ENCODE assay signal across 9 cellular contexts in the genomic region with DNA sequence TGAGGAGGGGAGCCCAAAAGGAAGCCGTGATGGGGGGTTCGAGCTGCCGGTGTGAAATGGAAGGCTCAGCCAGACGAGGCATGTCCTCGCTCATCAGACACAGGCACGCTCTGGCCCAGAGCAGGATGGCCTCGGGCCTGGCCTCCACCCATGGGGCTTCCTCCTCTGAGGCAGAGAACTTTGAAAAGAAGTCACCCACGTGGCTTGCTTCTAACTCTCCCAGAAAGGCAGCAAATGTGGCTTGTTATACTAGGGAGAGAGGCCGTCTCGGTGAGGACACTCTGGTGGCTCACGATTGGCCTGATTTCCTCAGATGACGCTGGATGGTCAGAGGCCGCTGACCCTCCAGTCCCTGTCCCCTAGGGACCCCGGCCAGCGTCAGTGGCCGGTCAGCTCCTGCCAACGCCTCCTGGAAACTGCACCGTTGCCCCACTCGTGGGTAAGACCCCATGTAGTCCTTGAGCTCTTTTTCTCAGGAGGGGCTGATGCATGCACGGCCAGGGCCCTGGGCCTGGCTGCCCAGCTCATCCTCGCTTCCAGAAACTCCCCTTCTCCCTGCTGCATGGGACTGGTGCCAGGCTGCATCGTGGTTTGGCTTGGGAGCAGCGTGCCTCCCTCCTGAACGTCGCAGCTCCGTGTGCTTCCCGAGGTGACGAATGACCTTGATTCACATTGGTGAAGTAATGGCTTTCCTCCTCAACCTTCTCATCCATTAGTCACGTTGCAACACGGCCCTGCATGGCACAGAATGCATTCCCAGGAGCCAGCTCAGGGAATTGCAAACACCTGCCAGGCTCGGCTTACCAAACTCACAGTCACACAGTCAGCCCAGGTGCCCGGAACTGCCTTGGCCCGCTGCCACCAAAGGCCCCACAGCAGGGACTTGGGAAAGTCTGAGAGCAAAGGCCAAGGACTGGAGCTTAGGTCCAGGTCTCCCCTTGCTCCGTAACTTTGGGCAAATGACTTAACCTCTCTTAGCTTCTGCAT. TPM values are rescaled to one million over a fixed set of nuclear protein-coding genes. Genes with fewer than 3 reads are reported as not detected.
DNase-seq lines count a peak whose midpoint lies in the region; ATAC-seq and TF ChIP-seq lines count a peak whose summit lies in the region.
"Had no signal": no experiment of that assay in that cellular context is flagged by ENCODE, and none has a peak within 500 bp of the region (broad histone marks: within the 10 kb centered on the region; RNA-seq: fewer than 3 reads in every experiment).

No MANE protein-coding gene starts in this region.

- no peaks in the 10 kb centered on the region; the same call in 1 of the 2 replicates for H4K20me1 ChIP-seq in IMR-90 (ENCODE audit: insufficient read depth, low read length)

- no peak overlapping the region for H3K4me2 ChIP-seq in IMR-90 (ENCODE audit: low read depth, low read length)

- H2BK120ac ChIP-seq in IMR-90 (ENCODE audit: low read depth, low read length), result peak overlapping the region; percentile 52

- H4K5ac ChIP-seq in IMR-90 (ENCODE audit: low read depth, low read length), result no peak overlapping the region

- peak overlapping the region; percentile 51 for H3K4ac ChIP-seq in IMR-90 (ENCODE audit: low read depth, low read length)

- in situ Hi-C loops in IMR-90 (cut with MboI; ENCODE audit: low sequenced_read_pairs), result no loop called here
- in situ Hi-C loops in brain microvascular endothelial cell (cut with HindIII; ENCODE audit: low pct_ligation_motif_present, low sequenced_read_pairs), result loop anchor here (10.0 kb wide), 2 partner anchors 95 to 215 kb away; no protein-coding TSS in a partner anchor

- H2BK5ac ChIP-seq in IMR-90 (ENCODE audit: low read depth, low read length, poor library complexity, severe bottlenecking), result peak overlapping the region; percentile 22

- no peak for TF ChIP-seq CTCF in IMR-90 (conservative IDR thresholded peaks at IDR 0.05; ENCODE audit: low read depth, low read length)
- no peak for TF ChIP-seq CTCF in right atrium auricular region (IDR thresholded peaks at IDR 0.05)
- no peak for TF ChIP-seq CTCF in testis (IDR thresholded peaks at IDR 0.05)
- no peak for TF ChIP-seq CTCF in brain microvascular endothelial cell (IDR thresholded peaks at IDR 0.05; ENCODE audit: low read depth, low read length, missing control alignments)

- no peak overlapping the region for H3K9ac ChIP-seq in IMR-90 (ENCODE audit: low read depth, low read length)

- DNase-seq in IMR-90, result peak; percentile 98
- peak; percentile 56 to 71 for DNase-seq in SJCRH30
- peak; percentile 82 for DNase-seq in right atrium auricular region (ENCODE audit: low spot score)
- DNase-seq in testis, result peak; percentile 50
- DNase-seq in activated T-cell treated with anti-CD3 and anti-CD28 coated beads for 4 hours, result no peak
- DNase-seq in NCI-H1930 (lab: John Stamatoyannopoulos, UW), result no peak
- no peak for DNase-seq in brain microvascular endothelial cell
- DNase-seq: activated CD4-positive, alpha-beta T cell treated with anti-CD3 and anti-CD28 coated beads for 36 hours had no signal

- peaks cover 32% of the 10 kb centered on the region for H3K4me1 ChIP-seq in IMR-90 (ENCODE audit: control insufficient read depth, insufficient read depth, low read length)
- peaks cover 52% of the 10 kb centered on the region for H3K4me1 ChIP-seq in SJCRH30
- peaks cover 0 to 62% of the 10 kb centered on the region in 2 donors for H3K4me1 ChIP-seq in right atrium auricular region
- peaks cover 15% of the 10 kb centered on the region for H3K4me1 ChIP-seq in testis

- H3K9me1 ChIP-seq in IMR-90 (ENCODE audit: insufficient read depth, low read length), result peaks cover 34% of the 10 kb centered on the region

- H4K91ac ChIP-seq in IMR-90 (ENCODE audit: insufficient read depth, low read depth, low read length), result peak overlapping the region; percentile 55

- H3K14ac ChIP-seq in IMR-90 (replicated peaks; ENCODE audit: low read depth, low read length), result 0 out of 2 replicates have a peak overlapping the region, but pooled peaks have one; percentile 51

- no peak for TF ChIP-seq POLR2A in IMR-90 (IDR thresholded peaks at IDR 0.05; ENCODE audit: low read depth, low read length)
- TF ChIP-seq POLR2A in testis (IDR thresholded peaks at IDR 0.05), result no peak

- BruUV-seq in IMR-90 (replicated peaks; lab: Mats Ljungman, UMichigan), result no TSS peak

- WGBS in IMR-90 (ENCODE audit: extremely low coverage in 2 of 2, insufficient read length in 1 of 2), 2 experiments, result 69% methylated on average over 14 of the region's 34 CpGs; no CpG with 5 or more reads in 1 of the 2 experiments
- WGBS in testis, 2 donors, result 58 to 66% methylated on average over 18 to 34 of the region's 34 CpGs

- CTCF ChIA-PET in IMR-90 (lab: Yijun Ruan, JAX), result interaction anchor here (0.7 kb wide), 1 partner anchor 472 kb away, joined by 6 read pairs; no protein-coding TSS in a partner anchor

- peak overlapping the region; percentile 41 for H2BK20ac ChIP-seq in IMR-90 (ENCODE audit: low read depth, low read length)

- intact Hi-C loops in IMR-90 (cut with micrococcal nuclease), result no loop called here
- intact Hi-C loops in testis (cut with DNase I; ENCODE audit: low total_unique reads), result loop anchor here (10.0 kb wide), 1 partner anchor 85 kb away; no protein-coding TSS in a partner anchor

- POLR2A ChIA-PET in IMR-90 (lab: Charles Lee; ENCODE audit: unreplicated experiment), result interaction anchor here (0.6 kb wide), 1 partner anchor 35 kb away, joined by 5 read pairs; no protein-coding TSS in a partner anchor

- peak overlapping the region; percentile 74 for H2AK5ac ChIP-seq in IMR-90 (ENCODE audit: low read depth, low read length)

- H3K56ac ChIP-seq in IMR-90 (ENCODE audit: extremely low read depth, insufficient read depth, low read length), result no peak overlapping the region

- H3K27ac ChIP-seq in IMR-90 (ENCODE audit: insufficient read depth, low read length) (no peak overlapping the region; the same call in 1 of the 2 replicates), SJCRH30 (peak overlapping the region; percentile 28), right atrium auricular region (peak overlapping the region; percentile 48 to 64), testis (peak overlapping the region in 1 of 2 donors; percentile 61), brain microvascular endothelial cell (no peak overlapping the region)

- peak overlapping the region; percentile 20; the same call in 1 of the 2 replicates for H3K23ac ChIP-seq in IMR-90 (ENCODE audit: low read depth, low read length)

- dilution Hi-C loops in IMR-90 (cut with HindIII; ENCODE audit: low sequenced_read_pairs, unreplicated experiment), result no loop called here

- H3K79me1 ChIP-seq in IMR-90 (ENCODE audit: low read depth in 1 of 2, low read length in 2 of 2), result peaks cover 0 to 4% of the 10 kb centered on the region in 2 experiments; a peak in 1 of 4 replicates

- peak overlapping the region; percentile 24 for H3K18ac ChIP-seq in IMR-90 (ENCODE audit: low read depth, low read length)

- H3K4me3 ChIP-seq in IMR-90 (ENCODE audit: insufficient read depth, low read depth, low read length) (no peak overlapping the region), SJCRH30 (no peak overlapping the region), right atrium auricular region (no peak overlapping the region), testis (no peak overlapping the region), brain microvascular endothelial cell (ENCODE audit: low read depth, low read length) (no peak overlapping the region)

- peak overlapping the region; percentile 52 for H2AFZ ChIP-seq in IMR-90 (replicated peaks; ENCODE audit: low read length, poor library complexity)

- H3K27me3 ChIP-seq in IMR-90 (ENCODE audit: control insufficient read depth, insufficient read depth, low read length) (no peaks in the 10 kb centered on the region), SJCRH30 (no peaks in the 10 kb centered on the region), right atrium auricular region (no peaks in the 10 kb centered on the region), testis (no peaks in the 10 kb centered on the region), brain microvascular endothelial cell (replicated peaks) (no peaks in the 10 kb centered on the region)

- H3K9me3 ChIP-seq in IMR-90 (ENCODE audit: control insufficient read depth, insufficient read depth, low read length) (no peaks in the 10 kb centered on the region), SJCRH30 (replicated peaks) (no peaks in the 10 kb centered on the region), right atrium auricular region (no peaks in the 10 kb centered on the region), testis (no peaks in the 10 kb centered on the region)

- peak overlapping the region; percentile 29; the same call in 1 of the 3 replicates for H2BK15ac ChIP-seq in IMR-90 (ENCODE audit: low read depth, low read length)

- H3K36me3 ChIP-seq in IMR-90 (ENCODE audit: control insufficient read depth, insufficient read depth, low read length) (no peaks in the 10 kb centered on the region), SJCRH30 (no peaks in the 10 kb centered on the region), right atrium auricular region (no peaks in the 10 kb centered on the region), testis (ENCODE audit: low read depth, missing control alignments) (no peaks in the 10 kb centered on the region), brain microvascular endothelial cell (replicated peaks) (no peaks in the 10 kb centered on the region)

- TF ChIP-seq RAD21 in IMR-90 (IDR thresholded peaks at IDR 0.05; ENCODE audit: low read length), result 0 out of 2 replicates have a peak, but pooled peaks have one; percentile 22

- ATAC-seq in IMR-90 (ENCODE audit: low read depth) (peak; percentile 5; the same call in 1 of the 2 replicates), GM18861 (IDR thresholded peaks at IDR 0.05; ENCODE audit: unreplicated experiment) (no peak)
- ATAC-seq: activated CD4-positive, alpha-beta T cell treated with anti-CD3 and anti-CD28 coated beads for 36 hours had no signal

- H2AK9ac ChIP-seq in IMR-90 (replicated peaks; ENCODE audit: low read depth, low read length, poor library complexity), result peak overlapping the region; percentile 13

- peak overlapping the region; percentile 9 to 23; a peak in 2 of 4 replicates for H4K8ac ChIP-seq in IMR-90 (ENCODE audit: low read depth in 2 of 2, low read length in 2 of 2)

TF ChIP-seq in IMR-90, 13 proteins besides CTCF, POLR2A, EP300 and RAD21 (continues in another document):
- TF ChIP-seq MAZ (IDR thresholded peaks at IDR 0.05; ENCODE audit: borderline replicate concordance, low read depth, low read length) (peak; percentile 39; the same call in 1 of the 2 replicates), CEBPB (IDR thresholded peaks at IDR 0.05; ENCODE audit: low read depth, low read length) (peak; percentile 95), BHLHE40 (IDR thresholded peaks at IDR 0.05; ENCODE audit: low read depth, low read length) (peak; percentile 59), RFX5 (IDR thresholded peaks at IDR 0.05; ENCODE audit: low read depth, low read length) (no peak)

RNA-seq across cellular contexts. Expression of gene TOMM20, which starts 58.8 kb away (rescaled TPM):
- total RNA-seq in IMR-90 (2012; rRNA removed) (75.3 and 135 TPM in 2 replicates), right atrium auricular region (10 to 100 TPM; 70.2 to 83.5 TPM), testis (10 to 100 TPM; 74.7 to 80.6 TPM)
- polyA plus RNA-seq in IMR-90 (2012; rRNA removed) (70.5 and 84.4 TPM in 2 replicates), testis (ENCODE audit: insufficient read depth, low read depth, low replicate concordance) (113 TPM)
- 21.2 and 21.9 TPM in 2 replicates for polyA plus RNA-seq in IMR-90 (2012; cell fraction: cytosol; rRNA removed)
- 5.2 and 27.0 TPM in 2 replicates for polyA plus RNA-seq in IMR-90 (2012; cell fraction: nucleus; rRNA removed; ENCODE audit: low replicate concordance)
- total RNA-seq in SJCRH30 (2014; rRNA removed; shearing (Covaris generic)), result 144 and 157 TPM in 2 replicates

Comparison
In these comparisons a context has a peak if more than half of its experiments do, and no peak if none do; other contexts are left out.
1. DNase-seq: peak in IMR-90 (single experiment), SJCRH30 (2 of 2), right atrium auricular region (single experiment) and testis (single experiment); none in activated T-cell treated with anti-CD3 and anti-CD28 coated beads for 4 hours (single experiment), NCI-H1930 (0 of 2) and brain microvascular endothelial cell (single experiment).
2. H3K27ac ChIP-seq: peak in SJCRH30 (single experiment) and right atrium auricular region (2 of 2); none in IMR-90 (single experiment) and brain microvascular endothelial cell (single experiment).